In the genomic region with DNA sequence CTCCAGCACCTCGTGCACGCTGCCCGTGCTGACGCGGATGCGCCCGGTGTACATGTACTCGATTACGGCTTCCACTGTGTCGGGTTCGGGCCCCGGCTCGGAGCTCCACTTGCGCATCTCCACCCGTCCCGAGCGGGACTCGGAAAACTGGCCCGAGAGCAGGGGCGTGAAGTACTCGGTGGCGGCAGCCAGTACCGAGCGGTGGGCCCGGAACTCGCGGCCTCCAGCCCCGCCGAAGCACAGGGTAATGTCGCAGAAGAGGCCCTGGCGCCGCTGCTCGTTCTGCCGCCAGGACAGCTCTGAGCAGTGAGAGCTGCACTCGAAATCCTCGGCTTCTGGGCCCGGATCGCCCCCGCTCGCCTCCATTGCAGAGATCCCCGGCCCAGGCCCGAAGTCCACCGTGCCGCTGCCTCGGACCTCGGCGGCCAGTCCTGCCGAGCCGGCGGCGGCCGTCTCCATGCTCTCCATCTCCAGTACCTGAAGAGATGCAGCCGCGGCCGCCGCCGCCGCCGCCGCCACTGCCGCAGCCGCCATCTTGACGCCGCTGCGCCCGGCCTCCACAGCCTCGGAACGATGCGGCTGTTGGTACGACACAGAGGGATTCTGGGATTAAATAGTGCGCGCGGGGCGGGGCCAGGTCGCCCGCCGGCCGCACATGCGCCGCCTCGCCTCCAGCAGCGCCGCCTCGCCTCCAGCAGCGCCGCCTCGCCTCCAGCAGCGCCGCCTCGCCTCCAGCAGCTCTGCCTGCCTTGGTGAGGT, we compare ENCODE assay signal across 8 cellular contexts. TPM values are rescaled to one million over a fixed set of nuclear protein-coding genes. Genes with fewer than 3 reads are reported as not detected.
DNase-seq lines count a peak whose midpoint lies in the region; ATAC-seq and TF ChIP-seq lines count a peak whose summit lies in the region.

A gene with protein sequence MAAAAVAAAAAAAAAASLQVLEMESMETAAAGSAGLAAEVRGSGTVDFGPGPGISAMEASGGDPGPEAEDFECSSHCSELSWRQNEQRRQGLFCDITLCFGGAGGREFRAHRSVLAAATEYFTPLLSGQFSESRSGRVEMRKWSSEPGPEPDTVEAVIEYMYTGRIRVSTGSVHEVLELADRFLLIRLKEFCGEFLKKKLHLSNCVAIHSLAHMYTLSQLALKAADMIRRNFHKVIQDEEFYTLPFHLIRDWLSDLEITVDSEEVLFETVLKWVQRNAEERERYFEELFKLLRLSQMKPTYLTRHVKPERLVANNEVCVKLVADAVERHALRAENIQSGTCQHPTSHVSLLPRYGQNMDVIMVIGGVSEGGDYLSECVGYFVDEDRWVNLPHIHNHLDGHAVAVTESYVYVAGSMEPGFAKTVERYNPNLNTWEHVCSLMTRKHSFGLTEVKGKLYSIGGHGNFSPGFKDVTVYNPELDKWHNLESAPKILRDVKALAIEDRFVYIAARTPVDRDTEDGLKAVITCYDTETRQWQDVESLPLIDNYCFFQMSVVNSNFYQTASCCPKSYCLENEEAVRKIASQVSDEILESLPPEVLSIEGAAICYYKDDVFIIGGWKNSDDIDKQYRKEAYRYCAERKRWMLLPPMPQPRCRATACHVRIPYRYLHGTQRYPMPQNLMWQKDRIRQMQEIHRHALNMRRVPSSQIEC (minus strand): TSS at position 587 of the 759 bp plus-strand sequence. CDS start 53 bp downstream, at position 534.

- H3K36me3 Mint-ChIP-seq in activated naive CD4-positive, alpha-beta T cell treated with anti-CD3 and anti-CD28 coated beads for 36 hours (ENCODE audit: low read depth): peaks cover 6% of the 10 kb centered on the region

- POLR2A ChIA-PET in HEK293 (lab: Yijun Ruan, JAX): interaction anchor here (0.5 to 2.5 kb wide), 25 partner anchors 9 to 558 kb away, joined by 3 to 25 read pairs (median 4); partner anchors contain the start of genes ACLY, CAVIN1, EIF1 and FKBP10

- DNase-seq in GM03348 (ENCODE audit: low spot score) (peak; percentile 97), MV-4-11 (lab: John Stamatoyannopoulos, UW) (peak; percentile 80), SK-N-DZ (ENCODE audit: low spot score) (peak; percentile 91), glomerular endothelial cell (ENCODE audit: extremely low read depth, low read depth, low spot score) (peak; percentile 25), omental fat pad (ENCODE audit: low spot score) (peak; percentile 65)
- peak; percentile 92 for DNase-seq in activated naive CD4-positive, alpha-beta T cell treated with anti-CD3 and anti-CD28 coated beads for 36 hours

- peak; percentile 93 for ATAC-seq in omental fat pad (ENCODE audit: low FRiP score)

- H3K27me3 Mint-ChIP-seq in activated naive CD4-positive, alpha-beta T cell treated with anti-CD3 and anti-CD28 coated beads for 36 hours (ENCODE audit: low read depth): no peaks in the 10 kb centered on the region

- H3K4me1 ChIP-seq in HEK293 (ENCODE audit: control insufficient read depth, insufficient read depth, low read length): peaks cover 21% of the 10 kb centered on the region

- no peak; the same call in 1 of the 2 replicates for TF ChIP-seq CTCF in HEK293 (tag by site-specific recombination; IDR thresholded peaks at IDR 0.05)
- TF ChIP-seq CTCF in omental fat pad (IDR thresholded peaks at IDR 0.05): no peak

- H3K9me3 ChIP-seq in HEK293 (ENCODE audit: control insufficient read depth, insufficient read depth, low read depth, low read length): no peaks in the 10 kb centered on the region

- H3K27ac Mint-ChIP-seq in activated naive CD4-positive, alpha-beta T cell treated with anti-CD3 and anti-CD28 coated beads for 36 hours: peak within 1 kb of the TSS; percentile 47

- intact Hi-C loops in activated naive CD4-positive, alpha-beta T cell treated with anti-CD3 and anti-CD28 coated beads for 36 hours (cut with micrococcal nuclease): loop anchor here (1.0 to 10.0 kb wide), 7 partner anchors 28 to 410 kb away; partner anchors contain the start of genes CNP, DNAJC7, HAP1 and KLHL10

- CTCF ChIA-PET in HEK293 (lab: Yijun Ruan, JAX): interaction anchor here (0.6 to 1.1 kb wide), 7 partner anchors 21 to 1200 kb away, joined by 3 to 10 read pairs (median 4); partner anchors contain the start of gene KLHL10
- CTCF ChIA-PET in activated naive CD4-positive, alpha-beta T cell treated with anti-CD3 and anti-CD28 coated beads for 36 hours (lab: Charles Lee): interaction anchor here (0.6 to 2.6 kb wide), 5 partner anchors 13 to 202 kb away, joined by 3 to 10 read pairs (median 3); partner anchors contain the start of gene P3H4

- no peaks in the 10 kb centered on the region for H3K9me3 Mint-ChIP-seq in activated naive CD4-positive, alpha-beta T cell treated with anti-CD3 and anti-CD28 coated beads for 36 hours

- H3K4me3 Mint-ChIP-seq in activated naive CD4-positive, alpha-beta T cell treated with anti-CD3 and anti-CD28 coated beads for 36 hours: no peak within 1 kb of the TSS

- H3K36me3 ChIP-seq in HEK293 (ENCODE audit: control insufficient read depth in 2 of 2, insufficient read depth in 1 of 2, low read length in 2 of 2): peaks cover 22 to 31% of the 10 kb centered on the region in 2 experiments

- H3K4me3 ChIP-seq in HEK293 (ENCODE audit: low read depth, low read length): peak within 1 kb of the TSS; percentile 96

- H3K4me1 Mint-ChIP-seq in activated naive CD4-positive, alpha-beta T cell treated with anti-CD3 and anti-CD28 coated beads for 36 hours (ENCODE audit: low read depth): peaks cover 29% of the 10 kb centered on the region

- H3K27ac ChIP-seq in HEK293 (ENCODE audit: extremely low read depth, low read depth, low read length) (peak within 1 kb of the TSS; percentile 91), temporal lobe (ENCODE audit: low read depth, low read length) (peak within 1 kb of the TSS; percentile 73)

TF ChIP-seq in HEK293, 187 proteins besides CTCF, POLR2A, EP300 and RAD21 (continues in another document):
- TF ChIP-seq ZNF747 (tag by site-specific recombination; IDR thresholded peaks at IDR 0.05): no peak
- TF ChIP-seq ZNF514 (tag by site-specific recombination; IDR thresholded peaks at IDR 0.05): no peak
- no peak for TF ChIP-seq ZNF391 (tag by site-specific recombination; IDR thresholded peaks at IDR 0.05; ENCODE audit: borderline replicate concordance, low read depth)
- TF ChIP-seq ZNF600 (tag by site-specific recombination; IDR thresholded peaks at IDR 0.05): peak; percentile 80; the same call in 1 of the 2 replicates
- no peak for TF ChIP-seq ZNF664 (tag by site-specific recombination; IDR thresholded peaks at IDR 0.05)
- no peak for TF ChIP-seq ZNF560 (tag by site-specific recombination; IDR thresholded peaks at IDR 0.05; ENCODE audit: borderline replicate concordance)
- peak; percentile 38; the same call in 1 of the 2 replicates for TF ChIP-seq KLF8 (tag by site-specific recombination; IDR thresholded peaks at IDR 0.05)
- TF ChIP-seq ATF2 (tag by site-specific recombination; IDR thresholded peaks at IDR 0.05; ENCODE audit: low read depth): no peak
- peak; percentile 98 for TF ChIP-seq ZBTB26 (tag by site-specific recombination; optimal IDR thresholded peaks at IDR 0.05)
- TF ChIP-seq YY1 (tag by site-specific recombination; IDR thresholded peaks at IDR 0.05): peak; percentile 95
- 0 out of 2 replicates have a peak, but pooled peaks have one; percentile 2 for TF ChIP-seq ZBTB7A (tag by site-specific recombination; IDR thresholded peaks at IDR 0.05; ENCODE audit: low read depth)
- peak; percentile 40 for TF ChIP-seq ZNF610 (tag by site-specific recombination; IDR thresholded peaks at IDR 0.05; ENCODE audit: borderline replicate concordance)
- peak; percentile 61; the same call in 1 of the 2 replicates for TF ChIP-seq ZNF121 (tag by site-specific recombination; IDR thresholded peaks at IDR 0.05)
- no peak for TF ChIP-seq SALL2 (tag by site-specific recombination; IDR thresholded peaks at IDR 0.05; ENCODE audit: borderline replicate concordance)
- TF ChIP-seq, protein P1, sequence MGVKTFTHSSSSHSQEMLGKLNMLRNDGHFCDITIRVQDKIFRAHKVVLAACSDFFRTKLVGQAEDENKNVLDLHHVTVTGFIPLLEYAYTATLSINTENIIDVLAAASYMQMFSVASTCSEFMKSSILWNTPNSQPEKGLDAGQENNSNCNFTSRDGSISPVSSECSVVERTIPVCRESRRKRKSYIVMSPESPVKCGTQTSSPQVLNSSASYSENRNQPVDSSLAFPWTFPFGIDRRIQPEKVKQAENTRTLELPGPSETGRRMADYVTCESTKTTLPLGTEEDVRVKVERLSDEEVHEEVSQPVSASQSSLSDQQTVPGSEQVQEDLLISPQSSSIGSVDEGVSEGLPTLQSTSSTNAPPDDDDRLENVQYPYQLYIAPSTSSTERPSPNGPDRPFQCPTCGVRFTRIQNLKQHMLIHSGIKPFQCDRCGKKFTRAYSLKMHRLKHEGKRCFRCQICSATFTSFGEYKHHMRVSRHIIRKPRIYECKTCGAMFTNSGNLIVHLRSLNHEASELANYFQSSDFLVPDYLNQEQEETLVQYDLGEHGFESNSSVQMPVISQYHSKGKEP (tag by site-specific recombination; IDR thresholded peaks at IDR 0.05): peak; percentile 69; the same call in 1 of the 2 replicates

RNA-seq across cellular contexts. Expression of the gene that starts here (rescaled TPM):
- polyA plus RNA-seq in SK-N-DZ (2014; cell fraction: cytosol; rRNA removed): 18.1 and 25.0 TPM in 2 replicates
- polyA plus RNA-seq in SK-N-DZ (2014; cell fraction: nucleus; rRNA removed): 16.9 and 19.4 TPM in 2 replicates
- total RNA-seq in activated naive CD4-positive, alpha-beta T cell treated with anti-CD3 and anti-CD28 coated beads for 36 hours: 1 to 10 TPM; 8.9 to 9.6 TPM
- total RNA-seq in glomerular endothelial cell (15.4 and 15.8 TPM in 2 replicates), omental fat pad (10 to 100 TPM; 16.2 to 18.8 (median 18.0) TPM), temporal lobe (53.1 TPM)

Comparison
In these comparisons a context has a peak if more than half of its experiments do, and no peak if none do; other contexts are left out.
1. Peak in every context shown above with its lines: DNase-seq, ATAC-seq, H3K4me3 ChIP-seq and H3K27ac ChIP-seq.
2. DNase-seq: peak in every context shown above with its lines; median percentile 97 in GM03348; 92 in activated naive CD4-positive, alpha-beta T cell treated with anti-CD3 and anti-CD28 coated beads for 36 hours; 91 in SK-N-DZ; 80 in MV-4-11; 65 in omental fat pad; 25 in glomerular endothelial cell.